In genomic region chr20:57596358-57596757, GRCh38 we compare ENCODE assay signal across 1 cellular context.
TF ChIP-seq lines count a peak whose summit lies in the region.

No MANE protein-coding gene starts in this region.

TF ChIP-seq in GM23338, 12 proteins besides CTCF, POLR2A, EP300 and RAD21 (continued from another document):
- TF ChIP-seq ZNF462 (CRISPR knock-in tag; IDR thresholded peaks at IDR 0.05): no peak
- TF ChIP-seq EZH2 (IDR thresholded peaks at IDR 0.05; ENCODE audit: low read depth, unreplicated experiment): no peak
- TF ChIP-seq JUNB (IDR thresholded peaks at IDR 0.05; ENCODE audit: unreplicated experiment): no peak
- no peak for TF ChIP-seq REST (IDR thresholded peaks at IDR 0.05; ENCODE audit: unreplicated experiment)
- TF ChIP-seq POLR2AphosphoS5 (IDR thresholded peaks at IDR 0.05; ENCODE audit: low read depth): no peak
- TF ChIP-seq NANOG (IDR thresholded peaks at IDR 0.05; ENCODE audit: borderline replicate concordance): no peak
- TF ChIP-seq STAT1 (IDR thresholded peaks at IDR 0.05; ENCODE audit: unreplicated experiment): no peak
